ENCODE assay signal across 12 cellular contexts in genomic region chr10:43121444-43121843, GRCh38. TPM values are rescaled to one million over a fixed set of nuclear protein-coding genes. Genes with fewer than 3 reads are reported as not detected.
DNase-seq lines count a peak whose midpoint lies in the region; ATAC-seq, FAIRE-seq and TF ChIP-seq lines count a peak whose summit lies in the region.
"Had no signal": no experiment of that assay in that cellular context is flagged by ENCODE, and none has a peak within 500 bp of the region (broad histone marks: within the 10 kb centered on the region; RNA-seq: fewer than 3 reads in every experiment).

No MANE protein-coding gene starts in this region.

- H3K36me3 Mint-ChIP-seq in activated T-cell treated with anti-CD3 and anti-CD28 coated beads, Interleukin-2, amount 50 U/mL, for 24 hours (ENCODE audit: low read depth): no peaks in the 10 kb centered on the region
- H3K36me3 Mint-ChIP-seq in brain: no peaks in the 10 kb centered on the region
- no peaks in the 10 kb centered on the region for H3K36me3 Mint-ChIP-seq in stimulated activated memory B cell treated with anti-CD40 and anti-IgM and Interleukin-4, amounts not matched to agents 10 μg/mL and 1 μg/mL and 100 μg/mL, for 72 hours

- H3K27me3 Mint-ChIP-seq in activated T-cell treated with anti-CD3 and anti-CD28 coated beads, Interleukin-2, amount 50 U/mL, for 24 hours: no peaks in the 10 kb centered on the region
- peaks cover 7% of the 10 kb centered on the region for H3K27me3 Mint-ChIP-seq in brain
- H3K27me3 Mint-ChIP-seq in stimulated activated memory B cell treated with anti-CD40 and anti-IgM and Interleukin-4, amounts not matched to agents 10 μg/mL and 1 μg/mL and 100 μg/mL, for 72 hours: no peaks in the 10 kb centered on the region

- no peak for ATAC-seq in stimulated activated memory B cell treated with anti-CD40 and anti-IgM and Interleukin-4, amounts not matched to agents 10 μg/mL and 1 μg/mL and 100 μg/mL, for 72 hours

- no peak for FAIRE-seq in frontal cortex (lab: Jason Lieb, UNC)
- FAIRE-seq: H1 had no signal

- peak overlapping the region; percentile 72 for H3K27ac Mint-ChIP-seq in activated T-cell treated with anti-CD3 and anti-CD28 coated beads, Interleukin-2, amount 50 U/mL, for 24 hours
- H3K27ac Mint-ChIP-seq in brain: peak overlapping the region; percentile 22 to 86 (median 35)
- peak overlapping the region; percentile 67 for H3K27ac Mint-ChIP-seq in stimulated activated memory B cell treated with anti-CD40 and anti-IgM and Interleukin-4, amounts not matched to agents 10 μg/mL and 1 μg/mL and 100 μg/mL, for 72 hours

- no peak overlapping the region for H3K4me3 Mint-ChIP-seq in activated T-cell treated with anti-CD3 and anti-CD28 coated beads, Interleukin-2, amount 50 U/mL, for 24 hours
- H3K4me3 Mint-ChIP-seq in brain: no peak overlapping the region
- H3K4me3 Mint-ChIP-seq in stimulated activated memory B cell treated with anti-CD40 and anti-IgM and Interleukin-4, amounts not matched to agents 10 μg/mL and 1 μg/mL and 100 μg/mL, for 72 hours: no peak overlapping the region

- no peaks in the 10 kb centered on the region for H3K9me3 Mint-ChIP-seq in activated T-cell treated with anti-CD3 and anti-CD28 coated beads, Interleukin-2, amount 50 U/mL, for 24 hours
- H3K9me3 Mint-ChIP-seq in brain: no peaks in the 10 kb centered on the region
- H3K9me3 Mint-ChIP-seq in stimulated activated memory B cell treated with anti-CD40 and anti-IgM and Interleukin-4, amounts not matched to agents 10 μg/mL and 1 μg/mL and 100 μg/mL, for 72 hours: no peaks in the 10 kb centered on the region

- H3K4me1 Mint-ChIP-seq in activated T-cell treated with anti-CD3 and anti-CD28 coated beads, Interleukin-2, amount 50 U/mL, for 24 hours (ENCODE audit: low read depth): peaks cover 31% of the 10 kb centered on the region
- peaks cover 23% of the 10 kb centered on the region for H3K4me1 Mint-ChIP-seq in brain
- peaks cover 44% of the 10 kb centered on the region for H3K4me1 Mint-ChIP-seq in stimulated activated memory B cell treated with anti-CD40 and anti-IgM and Interleukin-4, amounts not matched to agents 10 μg/mL and 1 μg/mL and 100 μg/mL, for 72 hours

- no peak for DNase-seq in activated T-cell treated with anti-CD3 and anti-CD28 coated beads, Interleukin-2, amount 50 U/mL, for 24 hours
- no peak for DNase-seq in activated T-cell treated with anti-CD3 and anti-CD28 coated beads, Interleukin-2, amount 50 U/mL, for 48 hours
- peak; percentile 40 to 47 for DNase-seq in HL-60 (ENCODE audit: low read depth in 1 of 2, low spot score in 1 of 2)
- DNase-seq in NCI-H524 treated with DMSO at 0.1 percent for 48 hours (lab: John Stamatoyannopoulos, UW): no peak
- no peak for DNase-seq in frontal cortex (ENCODE audit: low spot score in 2 of 2)
- no peak for DNase-seq in epidermal melanocyte (ENCODE audit: insufficient read length, low spot score)
- DNase-seq: cerebellar nuclear complex, NCI-H1930 had no signal

- TF ChIP-seq CTCF in HL-60 (IDR thresholded peaks at IDR 0.05; ENCODE audit: insufficient read depth, low read length) (no peak), brain (conservative IDR thresholded peaks at IDR 0.05) (no peak)

- H3K27me3 ChIP-seq in HL-60 (ENCODE audit: insufficient read depth, poor library complexity, severe bottlenecking): no peaks in the 10 kb centered on the region

- H3K4me3 ChIP-seq in HL-60 (replicated peaks; ENCODE audit: insufficient read depth, low read length): no peak overlapping the region

- H3K27ac ChIP-seq in HL-60 (replicated peaks): peak overlapping the region; percentile 58
- H3K27ac ChIP-seq: RWPE1 had no signal

RNA-seq across cellular contexts. Expression of gene CSGALNACT2, which starts 16.8 kb away (rescaled TPM):
- 8.0 TPM for polyA plus RNA-seq in brain (ENCODE audit: insufficient read depth, low read depth, low replicate concordance)
- 87.2 TPM for total RNA-seq in frontal cortex

RNA-seq across cellular contexts. Expression of gene RET, which starts 44.6 kb away (rescaled TPM):
- 23.7 TPM for polyA plus RNA-seq in brain (ENCODE audit: insufficient read depth, low read depth, low replicate concordance)
- total RNA-seq in frontal cortex: 1.6 TPM

Comparison
In these comparisons a context has a peak if more than half of its experiments do, and no peak if none do; other contexts are left out.
1. DNase-seq: peak in HL-60 (2 of 2); none in activated T-cell treated with anti-CD3 and anti-CD28 coated beads, Interleukin-2, amount 50 U/mL, for 24 hours (single experiment), activated T-cell treated with anti-CD3 and anti-CD28 coated beads, Interleukin-2, amount 50 U/mL, for 48 hours (0 of 2), NCI-H524 treated with DMSO at 0.1 percent for 48 hours (single experiment), frontal cortex (0 of 2) and epidermal melanocyte (single experiment).
2. Peak in every context shown above with its lines, with median percentiles within 50 percentile points of each other: H3K27ac Mint-ChIP-seq.